9 cellular contexts compared by ENCODE assay signal in the genomic region with DNA sequence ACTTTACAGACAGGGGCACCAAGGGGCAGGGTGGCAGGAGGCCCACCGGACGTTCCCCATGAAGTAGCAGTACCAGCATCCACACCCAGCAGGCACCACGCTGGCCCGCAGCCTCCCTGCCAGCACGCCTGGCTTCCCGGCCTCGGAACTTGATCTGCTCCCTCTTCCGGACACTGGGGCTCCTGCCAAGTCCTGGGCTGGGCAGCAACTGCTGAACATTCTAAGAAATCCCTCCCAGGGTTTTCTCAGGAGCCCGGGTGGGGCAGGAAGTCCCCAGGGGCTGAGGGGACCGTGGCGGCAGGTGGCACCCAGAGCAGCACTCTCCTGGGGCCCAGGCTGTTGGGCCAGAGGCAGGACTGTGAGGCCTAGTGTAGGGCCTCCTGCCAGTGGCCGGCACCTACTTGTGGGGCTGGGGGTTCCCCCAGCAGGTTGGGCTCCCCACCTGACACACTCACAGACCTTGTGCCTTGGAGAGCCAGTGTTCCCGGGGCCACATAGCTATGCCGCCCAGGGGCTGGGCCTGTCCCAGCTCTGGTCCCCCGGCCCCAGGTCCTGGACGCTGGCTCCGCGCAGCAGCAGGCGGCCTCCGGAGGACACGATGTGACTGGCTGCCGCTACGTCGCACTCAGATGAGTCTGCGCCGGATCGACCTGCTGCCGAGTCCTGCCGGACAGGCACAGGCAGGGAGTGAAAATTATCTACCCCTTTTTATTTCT.
DNase-seq lines count a peak whose midpoint lies in the region; ATAC-seq and TF ChIP-seq lines count a peak whose summit lies in the region.
"Had no signal": no experiment of that assay in that cellular context is flagged by ENCODE, and none has a peak within 500 bp of the region (broad histone marks: within the 10 kb centered on the region; RNA-seq: fewer than 3 reads in every experiment).

No MANE protein-coding gene starts in this region.

- no peaks in the 10 kb centered on the region for H3K79me2 ChIP-seq in Karpas-422 (ENCODE audit: low read length)

- H2AFZ ChIP-seq in Karpas-422 (ENCODE audit: low read length): no peak overlapping the region

- peak; percentile 84 for ATAC-seq in left lobe of liver
- ATAC-seq in upper lobe of right lung: peak; percentile 79
- no peak for ATAC-seq in effector memory CD8-positive, alpha-beta T cell (replicated peaks)
- ATAC-seq in GM18517 (IDR thresholded peaks at IDR 0.05; ENCODE audit: unreplicated experiment): no peak

- POLR2A ChIA-PET in activated CD4-positive, alpha-beta memory T cell treated with anti-CD3 and anti-CD28 coated beads, Interleukin-2, amount 10 ng/mL, durations not matched to agents 7 days and 5 days (lab: Charles Lee): no interaction called here
- POLR2A ChIA-PET in activated CD4-positive, alpha-beta memory T cell treated with anti-CD3 and anti-CD28 coated beads for 36 hours (lab: Charles Lee): no interaction called here

- no peak overlapping the region for H3K9ac ChIP-seq in Karpas-422 (ENCODE audit: low read length)

- H3K27ac Mint-ChIP-seq in activated CD4-positive, alpha-beta memory T cell treated with anti-CD3 and anti-CD28 coated beads, Interleukin-2, amount 10 ng/mL, durations not matched to agents 7 days and 5 days: peak overlapping the region; percentile 68
- no peak overlapping the region for H3K27ac Mint-ChIP-seq in activated CD4-positive, alpha-beta memory T cell treated with anti-CD3 and anti-CD28 coated beads for 36 hours
- H3K27ac Mint-ChIP-seq in effector memory CD8-positive, alpha-beta T cell: peak overlapping the region in 1 of 2 donors; percentile 15

- H3K9me3 ChIP-seq in upper lobe of right lung (no peaks in the 10 kb centered on the region), Karpas-422 (ENCODE audit: low read length) (no peaks in the 10 kb centered on the region)

- no peaks in the 10 kb centered on the region for H3K9me3 Mint-ChIP-seq in activated CD4-positive, alpha-beta memory T cell treated with anti-CD3 and anti-CD28 coated beads, Interleukin-2, amount 10 ng/mL, durations not matched to agents 7 days and 5 days
- no peaks in the 10 kb centered on the region for H3K9me3 Mint-ChIP-seq in activated CD4-positive, alpha-beta memory T cell treated with anti-CD3 and anti-CD28 coated beads for 36 hours
- H3K9me3 Mint-ChIP-seq in effector memory CD8-positive, alpha-beta T cell: no peaks in the 10 kb centered on the region
- H3K9me3 Mint-ChIP-seq: CD4-positive, CD25-positive, alpha-beta regulatory T cell had no signal

- H3K36me3 Mint-ChIP-seq in activated CD4-positive, alpha-beta memory T cell treated with anti-CD3 and anti-CD28 coated beads, Interleukin-2, amount 10 ng/mL, durations not matched to agents 7 days and 5 days (ENCODE audit: low read depth): peaks cover 2% of the 10 kb centered on the region
- H3K36me3 Mint-ChIP-seq in activated CD4-positive, alpha-beta memory T cell treated with anti-CD3 and anti-CD28 coated beads for 36 hours: no peaks in the 10 kb centered on the region
- no peaks in the 10 kb centered on the region for H3K36me3 Mint-ChIP-seq in effector memory CD8-positive, alpha-beta T cell (ENCODE audit: insufficient read depth)
- H3K36me3 Mint-ChIP-seq: CD4-positive, CD25-positive, alpha-beta regulatory T cell had no signal

- peaks cover 21% of the 10 kb centered on the region for H3K27me3 ChIP-seq in brain microvascular endothelial cell (replicated peaks)
- H3K27me3 ChIP-seq in upper lobe of right lung: peaks cover 34% of the 10 kb centered on the region
- no peaks in the 10 kb centered on the region for H3K27me3 ChIP-seq in Karpas-422 (ENCODE audit: low read length)

- H3K4me1 ChIP-seq in upper lobe of right lung (peaks cover 9% of the 10 kb centered on the region), Karpas-422 (ENCODE audit: low read length) (no peaks in the 10 kb centered on the region)

- H3K4me3 Mint-ChIP-seq in activated CD4-positive, alpha-beta memory T cell treated with anti-CD3 and anti-CD28 coated beads, Interleukin-2, amount 10 ng/mL, durations not matched to agents 7 days and 5 days: peak overlapping the region; percentile 64
- no peak overlapping the region for H3K4me3 Mint-ChIP-seq in activated CD4-positive, alpha-beta memory T cell treated with anti-CD3 and anti-CD28 coated beads for 36 hours
- no peak overlapping the region for H3K4me3 Mint-ChIP-seq in effector memory CD8-positive, alpha-beta T cell
- H3K4me3 Mint-ChIP-seq: CD4-positive, CD25-positive, alpha-beta regulatory T cell had no signal

- H3K27ac ChIP-seq in brain microvascular endothelial cell (no peak overlapping the region), upper lobe of right lung (peak overlapping the region; percentile 51), Karpas-422 (ENCODE audit: low read length) (no peak overlapping the region)

- H3K36me3 ChIP-seq in brain microvascular endothelial cell (replicated peaks): no peaks in the 10 kb centered on the region
- H3K36me3 ChIP-seq in upper lobe of right lung: no peaks in the 10 kb centered on the region
- no peaks in the 10 kb centered on the region for H3K36me3 ChIP-seq in Karpas-422 (ENCODE audit: insufficient read depth, low read length)

- intact Hi-C loops in activated CD4-positive, alpha-beta memory T cell treated with anti-CD3 and anti-CD28 coated beads for 36 hours (cut with micrococcal nuclease): loop anchor here (10.0 kb wide), 1 partner anchor 81 kb away; no protein-coding TSS in a partner anchor
- intact Hi-C loops in upper lobe of right lung (cut with DNase I): no loop called here

- H3K4me1 Mint-ChIP-seq in activated CD4-positive, alpha-beta memory T cell treated with anti-CD3 and anti-CD28 coated beads, Interleukin-2, amount 10 ng/mL, durations not matched to agents 7 days and 5 days: peaks cover 52% of the 10 kb centered on the region
- H3K4me1 Mint-ChIP-seq in activated CD4-positive, alpha-beta memory T cell treated with anti-CD3 and anti-CD28 coated beads for 36 hours (ENCODE audit: low read depth): no peaks in the 10 kb centered on the region
- peaks cover 0 to 5% of the 10 kb centered on the region in 2 donors for H3K4me1 Mint-ChIP-seq in effector memory CD8-positive, alpha-beta T cell (ENCODE audit: low read depth in 2 of 2)

- no peak overlapping the region for H3K4me2 ChIP-seq in Karpas-422 (ENCODE audit: low read depth, low read length, poor library complexity, severe bottlenecking)

- DNase-seq in activated CD4-positive, alpha-beta memory T cell treated with anti-CD3 and anti-CD28 coated beads, Interleukin-2, amount 10 ng/mL, durations not matched to agents 7 days and 5 days: peak; percentile 44
- no peak for DNase-seq in activated CD4-positive, alpha-beta memory T cell treated with anti-CD3 and anti-CD28 coated beads for 36 hours
- no peak for DNase-seq in brain microvascular endothelial cell
- peak; percentile 81 for DNase-seq in left lobe of liver (ENCODE audit: low spot score)
- peak; percentile 92 for DNase-seq in upper lobe of right lung
- no peak for DNase-seq in effector memory CD8-positive, alpha-beta T cell
- DNase-seq in Karpas-422: no peak

- in situ Hi-C loops in brain microvascular endothelial cell (cut with HindIII; ENCODE audit: low pct_ligation_motif_present, low sequenced_read_pairs): no loop called here

- H3K4me3 ChIP-seq in brain microvascular endothelial cell (ENCODE audit: low read depth, low read length) (no peak overlapping the region), upper lobe of right lung (no peak overlapping the region), Karpas-422 (ENCODE audit: low read length) (no peak overlapping the region)

- H4K20me1 ChIP-seq in Karpas-422 (ENCODE audit: insufficient read depth, low read depth, low read length): no peaks in the 10 kb centered on the region

- CTCF ChIA-PET in activated CD4-positive, alpha-beta memory T cell treated with anti-CD3 and anti-CD28 coated beads, Interleukin-2, amount 10 ng/mL, durations not matched to agents 7 days and 5 days (lab: Charles Lee): interaction anchor here (2.2 kb wide), 1 partner anchor 86 kb away, joined by 10 read pairs; a partner anchor contains a TSS
- CTCF ChIA-PET in activated CD4-positive, alpha-beta memory T cell treated with anti-CD3 and anti-CD28 coated beads for 36 hours (lab: Charles Lee): no interaction called here

- no peaks in the 10 kb centered on the region for H3K9me2 ChIP-seq in Karpas-422 (replicated peaks; ENCODE audit: insufficient read depth, low read length)

- TF ChIP-seq CTCF in brain microvascular endothelial cell (IDR thresholded peaks at IDR 0.05; ENCODE audit: low read depth, low read length, missing control alignments) (peak; percentile 48), upper lobe of right lung (IDR thresholded peaks at IDR 0.05) (peak; percentile 21)

- H3K27me3 Mint-ChIP-seq in activated CD4-positive, alpha-beta memory T cell treated with anti-CD3 and anti-CD28 coated beads, Interleukin-2, amount 10 ng/mL, durations not matched to agents 7 days and 5 days: peaks cover 7% of the 10 kb centered on the region
- peaks cover 11% of the 10 kb centered on the region for H3K27me3 Mint-ChIP-seq in activated CD4-positive, alpha-beta memory T cell treated with anti-CD3 and anti-CD28 coated beads for 36 hours
- peaks cover 14 to 43% of the 10 kb centered on the region in 2 donors for H3K27me3 Mint-ChIP-seq in effector memory CD8-positive, alpha-beta T cell

Comparison
In these comparisons a context has a peak if more than half of its experiments do, and no peak if none do; other contexts are left out.
1. DNase-seq: peak in activated CD4-positive, alpha-beta memory T cell treated with anti-CD3 and anti-CD28 coated beads, Interleukin-2, amount 10 ng/mL, durations not matched to agents 7 days and 5 days (single experiment), left lobe of liver (single experiment) and upper lobe of right lung (single experiment); none in activated CD4-positive, alpha-beta memory T cell treated with anti-CD3 and anti-CD28 coated beads for 36 hours (single experiment), brain microvascular endothelial cell (single experiment), effector memory CD8-positive, alpha-beta T cell (0 of 3) and Karpas-422 (single experiment).
2. ATAC-seq: peak in left lobe of liver (single experiment) and upper lobe of right lung (single experiment); none in effector memory CD8-positive, alpha-beta T cell (single experiment) and GM18517 (single experiment).